1 cellular context compared by ENCODE assay signal in the genomic region with DNA sequence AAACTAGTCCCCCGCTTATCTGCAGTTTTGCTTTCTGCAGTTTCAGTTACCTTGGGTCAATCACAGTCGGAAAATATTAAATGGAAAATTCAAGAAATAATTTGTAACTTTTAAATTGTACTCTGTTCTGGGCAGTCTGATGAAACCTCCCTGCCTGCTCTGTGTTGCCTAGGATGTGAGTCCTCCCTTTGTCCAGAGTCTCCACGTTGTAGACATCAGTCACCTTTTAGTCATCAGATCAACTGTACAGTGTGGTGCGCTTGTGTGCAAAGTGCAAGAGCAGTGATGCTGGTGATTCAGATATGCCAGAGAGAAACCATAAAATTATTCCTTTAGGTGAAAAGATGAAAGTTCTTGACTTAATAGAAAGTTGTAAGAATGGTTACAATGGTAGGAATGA.
TF ChIP-seq lines count a peak whose summit lies in the region.

No MANE protein-coding gene starts in this region.

TF ChIP-seq in WTC11, 78 proteins besides CTCF, POLR2A, EP300 and RAD21 (continued from another document):
- TF ChIP-seq, protein P1, sequence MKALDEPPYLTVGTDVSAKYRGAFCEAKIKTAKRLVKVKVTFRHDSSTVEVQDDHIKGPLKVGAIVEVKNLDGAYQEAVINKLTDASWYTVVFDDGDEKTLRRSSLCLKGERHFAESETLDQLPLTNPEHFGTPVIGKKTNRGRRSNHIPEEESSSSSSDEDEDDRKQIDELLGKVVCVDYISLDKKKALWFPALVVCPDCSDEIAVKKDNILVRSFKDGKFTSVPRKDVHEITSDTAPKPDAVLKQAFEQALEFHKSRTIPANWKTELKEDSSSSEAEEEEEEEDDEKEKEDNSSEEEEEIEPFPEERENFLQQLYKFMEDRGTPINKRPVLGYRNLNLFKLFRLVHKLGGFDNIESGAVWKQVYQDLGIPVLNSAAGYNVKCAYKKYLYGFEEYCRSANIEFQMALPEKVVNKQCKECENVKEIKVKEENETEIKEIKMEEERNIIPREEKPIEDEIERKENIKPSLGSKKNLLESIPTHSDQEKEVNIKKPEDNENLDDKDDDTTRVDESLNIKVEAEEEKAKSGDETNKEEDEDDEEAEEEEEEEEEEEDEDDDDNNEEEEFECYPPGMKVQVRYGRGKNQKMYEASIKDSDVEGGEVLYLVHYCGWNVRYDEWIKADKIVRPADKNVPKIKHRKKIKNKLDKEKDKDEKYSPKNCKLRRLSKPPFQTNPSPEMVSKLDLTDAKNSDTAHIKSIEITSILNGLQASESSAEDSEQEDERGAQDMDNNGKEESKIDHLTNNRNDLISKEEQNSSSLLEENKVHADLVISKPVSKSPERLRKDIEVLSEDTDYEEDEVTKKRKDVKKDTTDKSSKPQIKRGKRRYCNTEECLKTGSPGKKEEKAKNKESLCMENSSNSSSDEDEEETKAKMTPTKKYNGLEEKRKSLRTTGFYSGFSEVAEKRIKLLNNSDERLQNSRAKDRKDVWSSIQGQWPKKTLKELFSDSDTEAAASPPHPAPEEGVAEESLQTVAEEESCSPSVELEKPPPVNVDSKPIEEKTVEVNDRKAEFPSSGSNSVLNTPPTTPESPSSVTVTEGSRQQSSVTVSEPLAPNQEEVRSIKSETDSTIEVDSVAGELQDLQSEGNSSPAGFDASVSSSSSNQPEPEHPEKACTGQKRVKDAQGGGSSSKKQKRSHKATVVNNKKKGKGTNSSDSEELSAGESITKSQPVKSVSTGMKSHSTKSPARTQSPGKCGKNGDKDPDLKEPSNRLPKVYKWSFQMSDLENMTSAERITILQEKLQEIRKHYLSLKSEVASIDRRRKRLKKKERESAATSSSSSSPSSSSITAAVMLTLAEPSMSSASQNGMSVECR (CRISPR knock-in tag; IDR thresholded peaks at IDR 0.05; ENCODE audit: borderline replicate concordance), result no peak
- TF ChIP-seq, protein P2, sequence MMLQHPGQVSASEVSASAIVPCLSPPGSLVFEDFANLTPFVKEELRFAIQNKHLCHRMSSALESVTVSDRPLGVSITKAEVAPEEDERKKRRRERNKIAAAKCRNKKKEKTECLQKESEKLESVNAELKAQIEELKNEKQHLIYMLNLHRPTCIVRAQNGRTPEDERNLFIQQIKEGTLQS (CRISPR knock-in tag; conservative IDR thresholded peaks at IDR 0.05), result no peak
- no peak for TF ChIP-seq ZBTB43 (CRISPR knock-in tag; IDR thresholded peaks at IDR 0.05)
